In genomic region chr11:92226331-92227232, GRCh38 we compare ENCODE assay signal across 8 cellular contexts. TPM values are rescaled to one million over a fixed set of nuclear protein-coding genes. Genes with fewer than 3 reads are reported as not detected.
DNase-seq lines count a peak whose midpoint lies in the region; ATAC-seq and TF ChIP-seq lines count a peak whose summit lies in the region.

No MANE protein-coding gene starts in this region.

- in situ Hi-C loops in brain microvascular endothelial cell (cut with HindIII; ENCODE audit: low pct_ligation_motif_present, low sequenced_read_pairs): no loop called here

- H3K27ac ChIP-seq in brain microvascular endothelial cell (no peak overlapping the region), tibial nerve (no peak overlapping the region)

- WGBS in tibial nerve, 2 donors: 1 to 4% methylated on average over 22 to 58 of the region's 65 CpGs

- H3K27me3 ChIP-seq in brain microvascular endothelial cell (replicated peaks): peaks cover 36% of the 10 kb centered on the region
- H3K27me3 ChIP-seq in tibial nerve: peaks cover 0 to 71% of the 10 kb centered on the region in 2 donors

- no peaks in the 10 kb centered on the region for H3K9me3 ChIP-seq in tibial nerve

- peak; percentile 20 for DNase-seq in NCI-H1694 treated with DMSO at 0.1 percent for 48 hours (lab: John Stamatoyannopoulos, UW)
- no peak for DNase-seq in NCI-H1694 (lab: John Stamatoyannopoulos, UW)
- no peak for DNase-seq in brain microvascular endothelial cell
- peak; percentile 88 for DNase-seq in left kidney (ENCODE audit: low read depth, low spot score)
- DNase-seq in tibial nerve (ENCODE audit: low spot score in 2 of 2): no peak
- no peak for DNase-seq in NCI-H1048 (lab: John Stamatoyannopoulos, UW)

- no peak for TF ChIP-seq CTCF in brain microvascular endothelial cell (IDR thresholded peaks at IDR 0.05; ENCODE audit: low read depth, low read length, missing control alignments)
- no peak for TF ChIP-seq CTCF in tibial nerve (IDR thresholded peaks at IDR 0.05)

- peaks cover 0 to 42% (median 0%) of the 10 kb centered on the region in 4 donors for H3K4me1 ChIP-seq in tibial nerve

- no peak for TF ChIP-seq POLR2A in tibial nerve (IDR thresholded peaks at IDR 0.05)

- no peak for TF ChIP-seq EP300 in tibial nerve (IDR thresholded peaks at IDR 0.05)

- ATAC-seq in GM21423 (IDR thresholded peaks at IDR 0.05; ENCODE audit: unreplicated experiment) (no peak), GM19023 (IDR thresholded peaks at IDR 0.05; ENCODE audit: unreplicated experiment) (no peak)

- H3K4me3 ChIP-seq in brain microvascular endothelial cell (ENCODE audit: low read depth, low read length) (peak overlapping the region; percentile 64), tibial nerve (peak overlapping the region; percentile 12 to 55 (median 24))

- H3K36me3 ChIP-seq in brain microvascular endothelial cell (replicated peaks) (no peaks in the 10 kb centered on the region), tibial nerve (no peaks in the 10 kb centered on the region)

RNA-seq across cellular contexts. Expression of gene FAT3, which starts 2.0 kb away (rescaled TPM):
- total RNA-seq in tibial nerve: 1 to 10 TPM; 1.8 to 9.8 (median 2.5) TPM

Comparison
In these comparisons a context has a peak if more than half of its experiments do, and no peak if none do; other contexts are left out.
1. DNase-seq: peak in NCI-H1694 treated with DMSO at 0.1 percent for 48 hours (single experiment) and left kidney (single experiment); none in NCI-H1694 (single experiment), brain microvascular endothelial cell (single experiment), tibial nerve (0 of 2) and NCI-H1048 (single experiment).